Comparison of ENCODE assay signal across 21 cellular contexts in genomic region chr7:86454753-86455152, GRCh38.
"Had no signal": no experiment of that assay in that cellular context is flagged by ENCODE, and none has a peak within 500 bp of the region (broad histone marks: within the 10 kb centered on the region; RNA-seq: fewer than 3 reads in every experiment).

No MANE protein-coding gene starts in this region.

- H3K27me3 ChIP-seq: Peyer's patch, SJCRH30 had no signal

- H3K4me2 ChIP-seq: PC-9 had no signal

- H3K9me3 ChIP-seq: Peyer's patch, SJCRH30 had no signal

- H2AFZ ChIP-seq: PC-9 had no signal

- H3K4me1 ChIP-seq: Peyer's patch had no signal

- ATAC-seq: Right ventricle myocardium inferior had no signal

- DNase-seq: KBM-7, NCI-H1048, NCI-H1105 treated with DMSO at 0.1 percent for 48 hours, NCI-H1417 treated with DMSO at 0.1 percent for 48 hours, NCI-H146, NCI-H1694 treated with DMSO at 0.1 percent for 48 hours, NCI-H1930, NCI-H2081, NCI-H2107, NCI-H2227 treated with DMSO at 0.1 percent for 48 hours, NCI-H524, NCI-H526 treated with DMSO at 0.1 percent for 48 hours, NCI-H774, OCI-M1, PC-9, Peyer's patch, SHP77 treated with DMSO at 0.1 percent for 48 hours, SJCRH30, T-helper 1 cell had no signal

- H3K36me3 ChIP-seq: Peyer's patch, SJCRH30 had no signal

- H3K4me3 ChIP-seq: PC-9, Peyer's patch, SJCRH30 had no signal

- H3K27ac ChIP-seq: HL-60, PC-9, Peyer's patch, SJCRH30 had no signal
